In genomic region chr11:67265633-67266423, GRCh38 we compare ENCODE assay signal across 8 cellular contexts. TPM values are rescaled to one million over a fixed set of nuclear protein-coding genes. Genes with fewer than 3 reads are reported as not detected.
DNase-seq lines count a peak whose midpoint lies in the region; ATAC-seq and TF ChIP-seq lines count a peak whose summit lies in the region.

No MANE protein-coding gene starts in this region.

- H3K27me3 ChIP-seq in H7 (ENCODE audit: control insufficient read depth, insufficient read depth, low read length), result peaks cover 7% of the 10 kb centered on the region
- no peaks in the 10 kb centered on the region for H3K27me3 ChIP-seq in right lobe of liver

- peak; percentile 18 for ATAC-seq in activated CD4-positive, alpha-beta T cell treated with anti-CD3 and anti-CD28 coated beads for 36 hours
- ATAC-seq in right lobe of liver, result peak; percentile 59 to 77 (median 70)
- no peak for ATAC-seq in GM21526 (IDR thresholded peaks at IDR 0.05; ENCODE audit: low FRiP score, unreplicated experiment)

- DNase-seq in Caki2 (ENCODE audit: low read depth) (peak; percentile 28), H7 (peak; percentile 98), NCI-H128 (lab: John Stamatoyannopoulos, UW; ENCODE audit: unreplicated experiment) (peak; percentile 16), coronary artery (ENCODE audit: low spot score) (peak; percentile 82), right lobe of liver (peak; percentile 83 to 87 (median 86))
- DNase-seq in activated CD4-positive, alpha-beta T cell treated with anti-CD3 and anti-CD28 coated beads for 36 hours, result peak; percentile 87
- peak in 2 of 3 experiments; percentile 64 to 74 for DNase-seq in stimulated activated CD4-positive, alpha-beta T cell treated with anti-CD3 and anti-CD28 coated beads, TNF-alpha, amount 100 ng/mL, for 24 hours (ENCODE audit: low read depth in 3 of 3)

- POLR2A ChIA-PET in activated CD4-positive, alpha-beta T cell treated with anti-CD3 and anti-CD28 coated beads for 36 hours (lab: Charles Lee), result interaction anchor here (1.7 kb wide), 1 partner anchor 51 kb away, joined by 8 read pairs; no protein-coding TSS in a partner anchor

- no peaks in the 10 kb centered on the region for H3K9me3 ChIP-seq in right lobe of liver

- H3K27ac ChIP-seq in coronary artery (peak overlapping the region; percentile 70 to 91), right lobe of liver (peak overlapping the region in 1 of 3 donors; percentile 53)

- H3K4me1 Mint-ChIP-seq in activated CD4-positive, alpha-beta T cell treated with anti-CD3 and anti-CD28 coated beads for 36 hours, result peaks cover 78% of the 10 kb centered on the region

- no peaks in the 10 kb centered on the region for H3K9me3 Mint-ChIP-seq in activated CD4-positive, alpha-beta T cell treated with anti-CD3 and anti-CD28 coated beads for 36 hours (ENCODE audit: low read depth)

- H3K36me3 ChIP-seq in H7 (replicated peaks; ENCODE audit: control insufficient read depth, insufficient read depth, low read length) (peaks cover 5% of the 10 kb centered on the region), right lobe of liver (no peaks in the 10 kb centered on the region)

- TF ChIP-seq CTCF in coronary artery (IDR thresholded peaks at IDR 0.05) (peak; percentile 54), right lobe of liver (IDR thresholded peaks at IDR 0.05) (peak; percentile 64 to 91 (median 71))

- H3K4me3 ChIP-seq in H7 (ENCODE audit: insufficient read depth, low read depth, low read length) (no peak overlapping the region), coronary artery (peak overlapping the region; percentile 98), right lobe of liver (peak overlapping the region in 1 of 3 donors; percentile 87)

- 41% methylated on average over 3 of the region's 47 CpGs for WGBS in right lobe of liver (ENCODE audit: insufficient coverage, low coverage, low lambda C conversion rate, missing lambda C conversion rate)

- TF ChIP-seq POLR2A in right lobe of liver (IDR thresholded peaks at IDR 0.05), result no peak

- no peaks in the 10 kb centered on the region for H3K27me3 Mint-ChIP-seq in activated CD4-positive, alpha-beta T cell treated with anti-CD3 and anti-CD28 coated beads for 36 hours

- H3K27ac Mint-ChIP-seq in activated CD4-positive, alpha-beta T cell treated with anti-CD3 and anti-CD28 coated beads for 36 hours, result peak overlapping the region; percentile 90

- in situ Hi-C loops in Caki2 (cut with HindIII; ENCODE audit: low pct_unique_long_range_greater_than_20kb, low sequenced_read_pairs), result no loop called here

- H3K36me3 Mint-ChIP-seq in activated CD4-positive, alpha-beta T cell treated with anti-CD3 and anti-CD28 coated beads for 36 hours (ENCODE audit: low read depth), result peaks cover 36% of the 10 kb centered on the region

- H3K4me3 Mint-ChIP-seq in activated CD4-positive, alpha-beta T cell treated with anti-CD3 and anti-CD28 coated beads for 36 hours, result peak overlapping the region; percentile 72

- intact Hi-C loops in activated CD4-positive, alpha-beta T cell treated with anti-CD3 and anti-CD28 coated beads for 36 hours (cut with DNase I, micrococcal nuclease), result loop anchor here (1.0 to 5.0 kb wide), 6 partner anchors 26 to 242 kb away; partner anchors contain the start of genes AIP (in 1 of the 2) and CDK2AP2 (in 1 of the 2)
- intact Hi-C loops in right lobe of liver (cut with DNase I), result no loop called here

- CTCF ChIA-PET in activated CD4-positive, alpha-beta T cell treated with anti-CD3 and anti-CD28 coated beads for 36 hours (lab: Charles Lee), result interaction anchor here (1.2 kb wide), 1 partner anchor 51 kb away, joined by 7 read pairs; no protein-coding TSS in a partner anchor

- peaks cover 0 to 44% (median 14%) of the 10 kb centered on the region in 4 donors for H3K4me1 ChIP-seq in right lobe of liver

RNA-seq across cellular contexts. Expression of gene GRK2, which starts 0.4 kb away (rescaled TPM):
- 31.7 and 37.1 TPM in 2 replicates for total RNA-seq in Caki2 (2014; rRNA removed; shearing (Covaris generic); ENCODE audit: low replicate concordance)
- 73.8 and 82.1 TPM in 2 replicates for total RNA-seq in H7 (2014; rRNA removed; shearing (Covaris generic))
- total RNA-seq in activated CD4-positive, alpha-beta T cell treated with anti-CD3 and anti-CD28 coated beads for 36 hours, result 100 to 1,000 TPM; 202 to 241 TPM
- total RNA-seq in right lobe of liver, result 10 to 100 TPM; 24.5 to 43.9 (median 28.5) TPM

RNA-seq across cellular contexts. Expression of gene ANKRD13D, which starts 23.3 kb away (rescaled TPM):
- 11.7 and 22.5 TPM in 2 replicates for total RNA-seq in Caki2 (2014; rRNA removed; shearing (Covaris generic); ENCODE audit: low replicate concordance)
- 29.1 and 32.2 TPM in 2 replicates for total RNA-seq in H7 (2014; rRNA removed; shearing (Covaris generic))
- total RNA-seq in activated CD4-positive, alpha-beta T cell treated with anti-CD3 and anti-CD28 coated beads for 36 hours, result 10 to 100 TPM; 44.9 to 69.5 TPM
- total RNA-seq in right lobe of liver, result 10 to 100 TPM in 4 of 6 experiments, 1 to 10 TPM in 2; 7.7 to 14.1 (median 10.4) TPM

RNA-seq across cellular contexts. Expression of gene SSH3, which starts 37.5 kb away (rescaled TPM):
- total RNA-seq in Caki2 (2014; rRNA removed; shearing (Covaris generic); ENCODE audit: low replicate concordance), result 16.3 and 50.6 TPM in 2 replicates
- total RNA-seq in H7 (2014; rRNA removed; shearing (Covaris generic)), result 23.6 and 30.2 TPM in 2 replicates
- total RNA-seq in activated CD4-positive, alpha-beta T cell treated with anti-CD3 and anti-CD28 coated beads for 36 hours, result 10 to 100 TPM in 1 of 2 experiments, 1 to 10 TPM in 1; 6.0 to 11.1 TPM
- 10 to 100 TPM; 10.9 to 17.9 (median 14.5) TPM for total RNA-seq in right lobe of liver

Comparison
In these comparisons a context has a peak if more than half of its experiments do, and no peak if none do; other contexts are left out.
1. DNase-seq: peak in every context shown above with its lines; median percentile 98 in H7; 87 in activated CD4-positive, alpha-beta T cell treated with anti-CD3 and anti-CD28 coated beads for 36 hours; 86 in right lobe of liver; 82 in coronary artery; 69 in stimulated activated CD4-positive, alpha-beta T cell treated with anti-CD3 and anti-CD28 coated beads, TNF-alpha, amount 100 ng/mL, for 24 hours; 28 in Caki2; 16 in NCI-H128.
2. intact Hi-C loops: an anchor here in activated CD4-positive, alpha-beta T cell treated with anti-CD3 and anti-CD28 coated beads for 36 hours (1.0 to 5.0 kb wide); none called in right lobe of liver.